ENCODE assay signal across 2 cellular contexts in genomic region chr6:36280467-36280866, GRCh38.
TF ChIP-seq lines count a peak whose summit lies in the region.

No MANE protein-coding gene starts in this region.

TF ChIP-seq in GM12891, 5 proteins besides CTCF, POLR2A, EP300 and RAD21:
- TF ChIP-seq POLR2AphosphoS5 (IDR thresholded peaks at IDR 0.05; ENCODE audit: low read depth, low read length) (no peak), SPI1 (IDR thresholded peaks at IDR 0.05; ENCODE audit: low read depth, low read length) (peak; percentile 87), POU2F2 (IDR thresholded peaks at IDR 0.05; ENCODE audit: low read depth, low read length) (no peak), TAF1 (IDR thresholded peaks at IDR 0.05; ENCODE audit: low read depth, low read length) (no peak), PAX5 (IDR thresholded peaks at IDR 0.05; ENCODE audit: insufficient read depth, low read length, severe bottlenecking) (no peak)
TF ChIP-seq in GM12891: peak in this region for 1.

TF ChIP-seq in GM12878, 131 proteins besides CTCF, POLR2A, EP300 and RAD21:
- TF ChIP-seq IKZF1 (conservative IDR thresholded peaks at IDR 0.05) = 0 out of 2 replicates have a peak, but pooled peaks have one; percentile 16
- TF ChIP-seq DPF2 (IDR thresholded peaks at IDR 0.05) = 0 out of 2 replicates have a peak, but pooled peaks have one; percentile 39
- peak; percentile 40; the same call in 1 of the 2 replicates for TF ChIP-seq IRF4 (IDR thresholded peaks at IDR 0.05; ENCODE audit: low read depth, low read length)
- no peak for TF ChIP-seq MEF2B (IDR thresholded peaks at IDR 0.05; ENCODE audit: partially characterized antibody, poor library complexity, severe bottlenecking)
- no peak for TF ChIP-seq CHD2 (IDR thresholded peaks at IDR 0.05; ENCODE audit: borderline replicate concordance, low read depth, low read length)
- no peak for TF ChIP-seq JUND (IDR thresholded peaks at IDR 0.05; ENCODE audit: low read depth, low read length)
- TF ChIP-seq EGR1 (IDR thresholded peaks at IDR 0.05; ENCODE audit: borderline replicate concordance in 1 of 2, low read depth in 2 of 2, low read length in 2 of 2) = no peak
- no peak for TF ChIP-seq HDAC2 (IDR thresholded peaks at IDR 0.05)
- no peak for TF ChIP-seq CREM (IDR thresholded peaks at IDR 0.05; ENCODE audit: low read depth)
- no peak for TF ChIP-seq HSF1 (IDR thresholded peaks at IDR 0.05; ENCODE audit: low read depth, low read length)
- peak; percentile 84; the same call in 1 of the 2 replicates for TF ChIP-seq SPI1 (IDR thresholded peaks at IDR 0.05; ENCODE audit: borderline replicate concordance, insufficient read depth, low read depth, low read length)
- no peak for TF ChIP-seq EZH2 (IDR thresholded peaks at IDR 0.05; ENCODE audit: borderline replicate concordance, control insufficient read depth, low read depth, low read length)
- TF ChIP-seq RAD51 (IDR thresholded peaks at IDR 0.05) = no peak
- peak; percentile 32; the same call in 1 of the 2 replicates for TF ChIP-seq MTA2 (IDR thresholded peaks at IDR 0.05; ENCODE audit: low read depth)
- no peak for TF ChIP-seq BRCA1 (IDR thresholded peaks at IDR 0.05; ENCODE audit: low read depth, low read length)
- peak; percentile 41 to 48; a peak in 2 of 4 replicates for TF ChIP-seq IKZF2 (IDR thresholded peaks at IDR 0.05)
- TF ChIP-seq ZBTB33 (IDR thresholded peaks at IDR 0.05) = no peak
- peak; percentile 55 for TF ChIP-seq RUNX3 (IDR thresholded peaks at IDR 0.05; ENCODE audit: low read length)
- peak; percentile 70 for TF ChIP-seq ZNF24 (IDR thresholded peaks at IDR 0.05)
TF ChIP-seq in GM12878: peak in this region for 8.
